34 cellular contexts compared by ENCODE assay signal in the genomic region with DNA sequence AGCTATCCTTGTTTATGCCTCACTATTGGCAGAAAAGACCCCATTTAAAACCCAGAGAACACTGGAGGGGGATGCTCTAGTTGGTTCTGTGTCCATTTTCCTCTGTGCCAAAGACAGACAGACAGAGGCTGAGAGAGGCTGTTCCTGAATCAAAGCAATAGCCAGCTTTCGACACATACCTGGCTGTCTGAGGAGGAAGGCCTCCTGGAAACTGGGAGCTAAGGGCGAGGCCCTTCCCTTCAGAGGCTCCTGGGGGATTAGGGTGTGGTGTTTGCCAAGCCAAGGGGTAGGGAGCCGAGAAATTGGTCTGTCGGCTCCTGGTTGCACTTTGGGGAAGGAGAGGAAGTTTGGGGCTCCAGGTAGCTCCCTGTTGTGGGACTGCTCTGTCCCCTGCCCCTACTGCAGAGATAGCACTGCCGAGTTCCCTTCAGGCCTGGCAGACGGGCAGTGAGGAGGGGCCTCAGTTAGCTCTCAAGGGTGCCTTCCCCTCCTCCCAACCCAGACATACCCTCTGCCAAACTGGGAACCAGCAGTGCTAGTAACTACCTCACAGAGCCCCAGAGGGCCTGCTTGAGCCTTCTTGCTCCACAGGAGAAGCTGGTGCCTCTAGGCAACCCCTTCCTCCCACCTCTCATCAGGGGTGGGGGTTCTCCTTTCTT. TPM values are rescaled to one million over a fixed set of nuclear protein-coding genes. Genes with fewer than 3 reads are reported as not detected.
DNase-seq lines count a peak whose midpoint lies in the region; ATAC-seq, FAIRE-seq and TF ChIP-seq lines count a peak whose summit lies in the region.
"Had no signal": no experiment of that assay in that cellular context is flagged by ENCODE, and none has a peak within 500 bp of the region (broad histone marks: within the 10 kb centered on the region; RNA-seq: fewer than 3 reads in every experiment).

No MANE protein-coding gene starts in this region.

- no peak for FAIRE-seq in GM12892 (lab: Jason Lieb, UNC)
- FAIRE-seq: colon, GM12878, keratinocyte, RCC 7860 had no signal

- H3K4me3 Mint-ChIP-seq in Caco-2 (ENCODE audit: unreplicated experiment): no peak overlapping the region
- H3K4me3 Mint-ChIP-seq in endodermal cell: no peak overlapping the region
- no peak overlapping the region for H3K4me3 Mint-ChIP-seq in activated CD4-positive, alpha-beta memory T cell treated with anti-CD3 and anti-CD28 coated beads, Interleukin-2, amount 10 ng/mL, durations not matched to agents 7 days and 5 days
- H3K4me3 Mint-ChIP-seq: activated CD4-positive, alpha-beta T cell treated with anti-CD3 and anti-CD28 coated beads, Interleukin-2, amount 10 ng/mL, durations not matched to agents 24 days and 14 days; CD8-positive, alpha-beta memory T cell; naive thymus-derived CD8-positive, alpha-beta T cell had no signal

- H3K4me3 ChIP-seq in Caco-2 (ENCODE audit: low read depth, low read length) (no peak overlapping the region), HUES48 (ENCODE audit: low read depth, low read length) (no peak overlapping the region), endodermal cell (ENCODE audit: low read length) (no peak overlapping the region), mucosa of descending colon (no peak overlapping the region)
- H3K4me3 ChIP-seq: GM12878, MG63 had no signal

- no peaks in the 10 kb centered on the region for H3K9me3 ChIP-seq in Caco-2
- no peaks in the 10 kb centered on the region for H3K9me3 ChIP-seq in HUES48 (ENCODE audit: control insufficient read depth, insufficient read depth, low read length)
- no peaks in the 10 kb centered on the region for H3K9me3 ChIP-seq in endodermal cell (ENCODE audit: control insufficient read depth, low read length)
- H3K9me3 ChIP-seq in mucosa of descending colon: no peaks in the 10 kb centered on the region
- H3K9me3 ChIP-seq: MG63 had no signal

- H3K4me1 ChIP-seq in Caco-2: peaks cover 9% of the 10 kb centered on the region; the same call in 1 of the 2 replicates
- H3K4me1 ChIP-seq in HUES48 (ENCODE audit: control insufficient read depth, insufficient read depth, low read length): peaks cover 36% of the 10 kb centered on the region
- peaks cover 36% of the 10 kb centered on the region for H3K4me1 ChIP-seq in endodermal cell (ENCODE audit: control insufficient read depth, insufficient read depth, low read length)
- H3K4me1 ChIP-seq in mucosa of descending colon (ENCODE audit: low read depth): no peaks in the 10 kb centered on the region

- no TSS peak for BruUV-seq in Caco-2 (replicated peaks; lab: Mats Ljungman, UMichigan)

- H3K27ac ChIP-seq in HUES48 (ENCODE audit: low read depth, low read length) (peak overlapping the region; percentile 50), endodermal cell (ENCODE audit: low read depth, low read length) (peak overlapping the region; percentile 16)
- H3K27ac ChIP-seq: KMS-11 had no signal

- ATAC-seq in mucosa of descending colon (peak; percentile 55), esophagus mucosa (no peak)
- ATAC-seq: activated naive CD4-positive, alpha-beta T cell treated with anti-CD3 and anti-CD28 coated beads, Interleukin-2, amount 50 U/mL, for 72 hours; GM12878; HCT116; naive thymus-derived CD8-positive, alpha-beta T cell had no signal

- WGBS in endodermal cell (ENCODE audit: insufficient coverage in 1 of 2, insufficient read length in 1 of 2), 2 experiments: 87 to 93% methylated on average over 2 to 6 of the region's 6 CpGs

- TF ChIP-seq CTCF in Caco-2 (IDR thresholded peaks at IDR 0.05; ENCODE audit: insufficient read depth in 1 of 2, low read depth in 1 of 2, low read length in 1 of 2, severe bottlenecking in 1 of 2, unreplicated experiment in 1 of 2): no peak
- no peak for TF ChIP-seq CTCF in endodermal cell (conservative IDR thresholded peaks at IDR 0.05)
- no peak for TF ChIP-seq CTCF in mucosa of descending colon (IDR thresholded peaks at IDR 0.05)

- no peaks in the 10 kb centered on the region for H3K9me3 Mint-ChIP-seq in Caco-2 (ENCODE audit: unreplicated experiment)
- no peaks in the 10 kb centered on the region for H3K9me3 Mint-ChIP-seq in endodermal cell
- no peaks in the 10 kb centered on the region for H3K9me3 Mint-ChIP-seq in activated CD4-positive, alpha-beta memory T cell treated with anti-CD3 and anti-CD28 coated beads, Interleukin-2, amount 10 ng/mL, durations not matched to agents 7 days and 5 days
- H3K9me3 Mint-ChIP-seq: activated CD4-positive, alpha-beta T cell treated with anti-CD3 and anti-CD28 coated beads, Interleukin-2, amount 10 ng/mL, durations not matched to agents 24 days and 14 days; activated naive CD4-positive, alpha-beta T cell treated with anti-CD3 and anti-CD28 coated beads, Interleukin-2, amount 50 U/mL, for 72 hours; CD8-positive, alpha-beta memory T cell; naive thymus-derived CD8-positive, alpha-beta T cell had no signal

- H3K27ac Mint-ChIP-seq in Caco-2 (ENCODE audit: unreplicated experiment): peak overlapping the region; percentile 31
- peak overlapping the region; percentile 4 for H3K27ac Mint-ChIP-seq in endodermal cell
- no peak overlapping the region for H3K27ac Mint-ChIP-seq in activated CD4-positive, alpha-beta memory T cell treated with anti-CD3 and anti-CD28 coated beads, Interleukin-2, amount 10 ng/mL, durations not matched to agents 7 days and 5 days
- H3K27ac Mint-ChIP-seq: activated CD4-positive, alpha-beta T cell treated with anti-CD3 and anti-CD28 coated beads, Interleukin-2, amount 10 ng/mL, durations not matched to agents 24 days and 14 days; activated naive CD4-positive, alpha-beta T cell treated with anti-CD3 and anti-CD28 coated beads, Interleukin-2, amount 50 U/mL, for 72 hours; naive thymus-derived CD8-positive, alpha-beta T cell had no signal

- H3K4me1 Mint-ChIP-seq in Caco-2 (ENCODE audit: low read depth, unreplicated experiment) (peaks cover 14% of the 10 kb centered on the region), endodermal cell (peaks cover 32% of the 10 kb centered on the region)
- peaks cover 7% of the 10 kb centered on the region for H3K4me1 Mint-ChIP-seq in activated CD4-positive, alpha-beta memory T cell treated with anti-CD3 and anti-CD28 coated beads, Interleukin-2, amount 10 ng/mL, durations not matched to agents 7 days and 5 days
- H3K4me1 Mint-ChIP-seq: activated CD4-positive, alpha-beta T cell treated with anti-CD3 and anti-CD28 coated beads, Interleukin-2, amount 10 ng/mL, durations not matched to agents 24 days and 14 days; CD8-positive, alpha-beta memory T cell; naive thymus-derived CD8-positive, alpha-beta T cell had no signal

- no peak for TF ChIP-seq POLR2A in GM12892 (IDR thresholded peaks at IDR 0.05; ENCODE audit: low read depth, low read length)

- POLR2A ChIA-PET in Caco-2 (lab: Charles Lee): no interaction called here
- POLR2A ChIA-PET in activated CD4-positive, alpha-beta memory T cell treated with anti-CD3 and anti-CD28 coated beads, Interleukin-2, amount 10 ng/mL, durations not matched to agents 7 days and 5 days (lab: Charles Lee): no interaction called here

- H3K36me3 ChIP-seq in Caco-2 (ENCODE audit: control insufficient read depth, insufficient read depth, low read length) (peaks cover 38% of the 10 kb centered on the region), HUES48 (ENCODE audit: control insufficient read depth, insufficient read depth, low read length) (peaks cover 76% of the 10 kb centered on the region), endodermal cell (ENCODE audit: control insufficient read depth, insufficient read depth, low read length) (peaks cover 79% of the 10 kb centered on the region), mucosa of descending colon (ENCODE audit: low read depth) (no peaks in the 10 kb centered on the region)
- H3K36me3 ChIP-seq: MG63 had no signal

- intact Hi-C loops in Caco-2 (cut with micrococcal nuclease; ENCODE audit: unreplicated experiment): loop anchor here (5.0 kb wide), 1 partner anchor 139 kb away; no protein-coding TSS in a partner anchor
- intact Hi-C loops in mucosa of descending colon (cut with DNase I, micrococcal nuclease): no loop called here

- no peaks in the 10 kb centered on the region for H3K27me3 ChIP-seq in Caco-2 (replicated peaks; ENCODE audit: control insufficient read depth, insufficient read depth, low read length)
- H3K27me3 ChIP-seq in HUES48 (ENCODE audit: control insufficient read depth, insufficient read depth, low read length): no peaks in the 10 kb centered on the region
- no peaks in the 10 kb centered on the region for H3K27me3 ChIP-seq in endodermal cell (ENCODE audit: control insufficient read depth, insufficient read depth, low read length, poor library complexity, severe bottlenecking)
- H3K27me3 ChIP-seq: MG63 had no signal

- CTCF ChIA-PET in Caco-2 (lab: Charles Lee): interaction anchor here (0.6 to 1.5 kb wide), 2 partner anchors 21 to 28 kb away, joined by 3 to 4 read pairs; no protein-coding TSS in a partner anchor
- CTCF ChIA-PET in activated CD4-positive, alpha-beta memory T cell treated with anti-CD3 and anti-CD28 coated beads, Interleukin-2, amount 10 ng/mL, durations not matched to agents 7 days and 5 days (lab: Charles Lee): interaction anchor here (1.3 kb wide), 1 partner anchor 23 kb away, joined by 4 read pairs; no protein-coding TSS in a partner anchor

- H3K27me3 Mint-ChIP-seq in Caco-2 (ENCODE audit: insufficient read depth, unreplicated experiment) (no peaks in the 10 kb centered on the region), endodermal cell (ENCODE audit: insufficient read depth) (no peaks in the 10 kb centered on the region)
- H3K27me3 Mint-ChIP-seq in activated CD4-positive, alpha-beta memory T cell treated with anti-CD3 and anti-CD28 coated beads, Interleukin-2, amount 10 ng/mL, durations not matched to agents 7 days and 5 days: peaks cover 5% of the 10 kb centered on the region

- DNase-seq in Caco-2: no peak
- DNase-seq in endodermal cell: peak; percentile 75
- DNase-seq in mucosa of descending colon: peak in 1 of 3 donors; percentile 13
- no peak for DNase-seq in EL
- DNase-seq in GM12892 (ENCODE audit: insufficient read length): no peak
- no peak for DNase-seq in activated CD4-positive, alpha-beta memory T cell treated with anti-CD3 and anti-CD28 coated beads, Interleukin-2, amount 10 ng/mL, durations not matched to agents 7 days and 5 days
- DNase-seq: activated CD4-positive, alpha-beta T cell treated with anti-CD3 and anti-CD28 coated beads, Interleukin-2, amount 10 ng/mL, durations not matched to agents 24 days and 14 days; activated effector memory CD4-positive, alpha-beta T cell treated with Interleukin-2 at 50 U/mL for 16 hours; activated T-cell treated with anti-CD3 and anti-CD28 coated beads, Interleukin-2, amount 50 U/mL, for 1 hour; amygdala; CD8-positive, alpha-beta memory T cell; effector memory CD4-positive, alpha-beta T cell; erythroblast; MG63; naive thymus-derived CD8-positive, alpha-beta T cell; NCI-H1105; NCI-H187; NCI-H2171 treated with DMSO at 0.1 percent for 48 hours; NCI-H526; SHP77 treated with DMSO at 0.1 percent for 48 hours; stimulated activated CD4-positive, alpha-beta T cell treated with anti-CD3 and anti-CD28 coated beads, Interleukin-4, amount 100 ng/mL, for 24 hours; T1000; trophoblast cell had no signal

- H3K36me3 Mint-ChIP-seq in Caco-2 (ENCODE audit: insufficient read depth, unreplicated experiment) (peaks cover 92% of the 10 kb centered on the region), endodermal cell (ENCODE audit: low read depth) (peaks cover 74% of the 10 kb centered on the region)
- no peaks in the 10 kb centered on the region for H3K36me3 Mint-ChIP-seq in activated CD4-positive, alpha-beta memory T cell treated with anti-CD3 and anti-CD28 coated beads, Interleukin-2, amount 10 ng/mL, durations not matched to agents 7 days and 5 days (ENCODE audit: low read depth)
- H3K36me3 Mint-ChIP-seq: activated naive CD4-positive, alpha-beta T cell treated with anti-CD3 and anti-CD28 coated beads, Interleukin-2, amount 50 U/mL, for 72 hours; CD8-positive, alpha-beta memory T cell; naive thymus-derived CD8-positive, alpha-beta T cell had no signal

- no peak overlapping the region for H3K9ac ChIP-seq in HUES48 (ENCODE audit: low read depth, low read length)
- H3K9ac ChIP-seq in endodermal cell (ENCODE audit: extremely low read depth, low read length, poor library complexity, severe bottlenecking): no peak overlapping the region
- H3K9ac ChIP-seq: KMS-11 had no signal

RNA-seq across cellular contexts. Expression of a gene that starts 56.1 kb away (rescaled TPM):
- total RNA-seq in Caco-2 (2022) (583 and 601 TPM in 2 replicates), endodermal cell (100 to 1,000 TPM; 333 to 360 TPM), mucosa of descending colon (under 1 TPM in 2 of 3 donors, not detected in 1; 0.06 to 0.07 TPM), esophagus mucosa (not detected)
- 139 TPM for polyA plus RNA-seq in endodermal cell (2013, experiment 1 of 2)
- polyA plus RNA-seq in endodermal cell (2013, experiment 2 of 2): 139 TPM
- polyA plus RNA-seq in GM12892 (2012; ENCODE audit: missing spikeins): 0.74 TPM
- total RNA-seq in activated CD4-positive, alpha-beta memory T cell treated with anti-CD3 and anti-CD28 coated beads, Interleukin-2, amount 10 ng/mL, durations not matched to agents 7 days and 5 days: not detected
- total RNA-seq: activated CD4-positive, alpha-beta T cell treated with anti-CD3 and anti-CD28 coated beads, Interleukin-2, amount 10 ng/mL, durations not matched to agents 24 days and 14 days; HT-29; naive thymus-derived CD8-positive, alpha-beta T cell had no signal
- polyA plus RNA-seq: CD8-positive, alpha-beta memory T cell; keratinocyte; liver; naive thymus-derived CD8-positive, alpha-beta T cell had no signal

Comparison
In these comparisons a context has a peak if more than half of its experiments do, and no peak if none do; other contexts are left out.
1. RNA of a gene that starts 56.1 kb away (total RNA-seq): 583 to 601 TPM in Caco-2 and 333 to 360 TPM in endodermal cell; 0.06 to 0.07 TPM in mucosa of descending colon, not detected in activated CD4-positive, alpha-beta memory T cell treated with anti-CD3 and anti-CD28 coated beads, Interleukin-2, amount 10 ng/mL, durations not matched to agents 7 days and 5 days and not detected in esophagus mucosa (single experiment); every median in the first group is over 100 times any median in the second.